ENCODE assay signal across 17 cellular contexts in genomic region chr10:88456730-88457129, GRCh38.
A peak's percentile ranks its signal among the peaks of the same experiment; 100 is the strongest.
DNase-seq lines count a peak whose midpoint lies in the region; ATAC-seq and TF ChIP-seq lines count a peak whose summit lies in the region.
"Had no signal": no experiment of that assay in that cellular context is flagged by ENCODE, and none has a peak within 500 bp of the region (broad histone marks: within the 10 kb centered on the region; RNA-seq: fewer than 3 reads in every experiment).

No MANE protein-coding gene starts in this region.

- ATAC-seq in left ventricle myocardium superior: peak; percentile 45

- H3K4me2 ChIP-seq in OCI-LY7 (ENCODE audit: low read length): no peak overlapping the region

- H3K36me3 ChIP-seq in right atrium auricular region (no peaks in the 10 kb centered on the region), OCI-LY7 (ENCODE audit: insufficient read depth, low read length) (no peaks in the 10 kb centered on the region), urinary bladder (ENCODE audit: insufficient read depth) (no peaks in the 10 kb centered on the region)
- H3K36me3 ChIP-seq: esophagus muscularis mucosa, transverse colon had no signal

- H3K4me1 ChIP-seq in right atrium auricular region: no peaks in the 10 kb centered on the region
- H3K4me1 ChIP-seq in OCI-LY7 (ENCODE audit: insufficient read depth, low read length, poor library complexity, severe bottlenecking): no peaks in the 10 kb centered on the region
- H3K4me1 ChIP-seq in urinary bladder (ENCODE audit: insufficient read depth): no peaks in the 10 kb centered on the region
- H3K4me1 ChIP-seq: esophagus muscularis mucosa, transverse colon had no signal

- TF ChIP-seq CTCF in right atrium auricular region (IDR thresholded peaks at IDR 0.05) (no peak), OCI-LY7 (conservative IDR thresholded peaks at IDR 0.05; ENCODE audit: low read length) (no peak), fibroblast of pulmonary artery (IDR thresholded peaks at IDR 0.05; ENCODE audit: low read length, missing control alignments) (no peak)

- H3K9me3 ChIP-seq in right atrium auricular region: no peaks in the 10 kb centered on the region
- H3K9me3 ChIP-seq in OCI-LY7 (ENCODE audit: low read length): no peaks in the 10 kb centered on the region
- H3K9me3 ChIP-seq: esophagus muscularis mucosa, transverse colon had no signal

- H3K9me2 ChIP-seq in OCI-LY7 (ENCODE audit: insufficient read depth, low read length): no peaks in the 10 kb centered on the region

- no peaks in the 10 kb centered on the region for H3K27me3 ChIP-seq in right atrium auricular region
- H3K27me3 ChIP-seq: esophagus muscularis mucosa, transverse colon had no signal

- BruUV-seq in OCI-LY7 (replicated peaks; lab: Mats Ljungman, UMichigan): no TSS peak

- 60% methylated on average over 3 of the region's 3 CpGs for WGBS in urinary bladder

- peak overlapping the region in 1 of 2 donors; percentile 11 for H3K27ac ChIP-seq in right atrium auricular region
- H3K27ac ChIP-seq in OCI-LY7 (ENCODE audit: low read depth, low read length, poor library complexity, severe bottlenecking): no peak overlapping the region
- peak overlapping the region; percentile 74 for H3K27ac ChIP-seq in urinary bladder (ENCODE audit: low read depth)
- H3K27ac ChIP-seq: esophagus muscularis mucosa, parathyroid adenoma had no signal

- H2AFZ ChIP-seq in OCI-LY7 (ENCODE audit: low read length): peak overlapping the region; percentile 8; the same call in 1 of the 2 replicates
- H2AFZ ChIP-seq: parathyroid adenoma had no signal

- DNase-seq in left ventricle myocardium superior (no peak), right atrium auricular region (ENCODE audit: low spot score) (no peak), OCI-LY7 (ENCODE audit: low spot score) (no peak), fibroblast of pulmonary artery (ENCODE audit: low read depth) (peak; percentile 66), NCI-H69 (lab: John Stamatoyannopoulos, UW) (no peak), OCI-M2 (lab: John Stamatoyannopoulos, UW; ENCODE audit: unreplicated experiment) (no peak)
- DNase-seq in activated CD4-positive, CD25-positive, alpha-beta regulatory T cell treated with anti-CD3 and anti-CD28 coated beads, Interleukin-2, amount 50 U/mL, for 72 hours: no peak
- DNase-seq: ACHN; activated CD8-positive, alpha-beta memory T cell treated with anti-CD3 and anti-CD28 coated beads for 24 hours; activated naive CD4-positive, alpha-beta T cell treated with anti-CD3 and anti-CD28 coated beads, Interleukin-2, amount 50 U/mL, for 16 hours; NCI-H1417 treated with DMSO at 0.1 percent for 48 hours; NCI-H510A treated with DMSO at 0.1 percent for 48 hours; SHP77; transverse colon had no signal

- intact Hi-C loops in left ventricle myocardium superior (cut with micrococcal nuclease) (no loop called here), OCI-LY7 (cut with micrococcal nuclease; ENCODE audit: unreplicated experiment) (no loop called here)

- H3K79me2 ChIP-seq in OCI-LY7 (ENCODE audit: insufficient read depth, low read depth, low read length): no peaks in the 10 kb centered on the region
- H3K79me2 ChIP-seq: parathyroid adenoma had no signal

- CTCF ChIA-PET in OCI-LY7 (lab: Charles Lee; ENCODE audit: unreplicated experiment): no interaction called here

- POLR2A ChIA-PET in OCI-LY7 (lab: Charles Lee): interaction anchor here (2.0 kb wide), 1 partner anchor 10 kb away, joined by 5 read pairs; no protein-coding TSS in a partner anchor

- H4K20me1 ChIP-seq in OCI-LY7 (ENCODE audit: insufficient read depth, low read length): no peaks in the 10 kb centered on the region

- no peak overlapping the region for H3K4me3 ChIP-seq in right atrium auricular region
- H3K4me3 ChIP-seq in OCI-LY7 (ENCODE audit: low read depth, low read length, poor library complexity, severe bottlenecking): no peak overlapping the region
- H3K4me3 ChIP-seq in fibroblast of pulmonary artery (replicated peaks; ENCODE audit: low read depth, low read length): no peak overlapping the region
- H3K4me3 ChIP-seq in urinary bladder (ENCODE audit: low read depth, low read length): no peak overlapping the region
- H3K4me3 ChIP-seq: esophagus muscularis mucosa, transverse colon had no signal
